17 cellular contexts compared by ENCODE assay signal in genomic region chr5:133814152-133814551, GRCh38.
A peak's percentile ranks its signal among the peaks of the same experiment; 100 is the strongest.
DNase-seq lines count a peak whose midpoint lies in the region; ATAC-seq and TF ChIP-seq lines count a peak whose summit lies in the region.
"Had no signal": no experiment of that assay in that cellular context is flagged by ENCODE, and none has a peak within 500 bp of the region (broad histone marks: within the 10 kb centered on the region; RNA-seq: fewer than 3 reads in every experiment).

No MANE protein-coding gene starts in this region.

- H3K9me3 ChIP-seq in endodermal cell (ENCODE audit: control insufficient read depth, low read length) (no peaks in the 10 kb centered on the region), WERI-Rb-1 (ENCODE audit: severe bottlenecking) (no peaks in the 10 kb centered on the region), osteoblast (ENCODE audit: low read depth, low read length) (no peaks in the 10 kb centered on the region)

- H2AFZ ChIP-seq in osteoblast (ENCODE audit: low read length): no peak overlapping the region

- H3K4me3 Mint-ChIP-seq in endodermal cell: no peak overlapping the region
- H3K4me3 Mint-ChIP-seq: CD8-positive, alpha-beta memory T cell had no signal

- peaks cover 13% of the 10 kb centered on the region for H3K4me1 ChIP-seq in endodermal cell (ENCODE audit: control insufficient read depth, insufficient read depth, low read length)
- no peaks in the 10 kb centered on the region for H3K4me1 ChIP-seq in osteoblast (ENCODE audit: insufficient read depth, low read length)

- no peak overlapping the region for H3K4me2 ChIP-seq in osteoblast (ENCODE audit: insufficient read depth, low read length)

- H3K36me3 Mint-ChIP-seq in endodermal cell (ENCODE audit: low read depth): no peaks in the 10 kb centered on the region
- H3K36me3 Mint-ChIP-seq: CD8-positive, alpha-beta memory T cell had no signal

- no peak overlapping the region for H3K27ac ChIP-seq in endodermal cell (ENCODE audit: low read depth, low read length)
- H3K27ac ChIP-seq in WERI-Rb-1: no peak overlapping the region
- no peak overlapping the region for H3K27ac ChIP-seq in osteoblast (ENCODE audit: low read depth, low read length)

- peak; percentile 45 for DNase-seq in EH (ENCODE audit: low read depth)
- DNase-seq in M059J (ENCODE audit: low read depth): peak; percentile 38
- DNase-seq in endodermal cell: peak; percentile 20
- peak; percentile 49 for DNase-seq in islet precursor cell
- no peak for DNase-seq in WERI-Rb-1
- no peak for DNase-seq in osteoblast (ENCODE audit: insufficient read length, low spot score, missing footprints)
- DNase-seq: C1 segment of cervical spinal cord; CD8-positive, alpha-beta memory T cell; DMS53; H7; Kasumi-1; NCI-H1105; NCI-H1694; NCI-H2081 treated with DMSO at 0.1 percent for 48 hours; NCI-H748 treated with DMSO at 0.1 percent for 48 hours; NK-92 treated with Interleukin-12 subunit alpha and Interleukin-12 subunit beta, amount 100 ng/mL, for 24 hours had no signal

- H4K20me1 ChIP-seq in osteoblast (ENCODE audit: insufficient read depth, low read length): no peaks in the 10 kb centered on the region

- H3K9me3 Mint-ChIP-seq in endodermal cell: no peaks in the 10 kb centered on the region
- H3K9me3 Mint-ChIP-seq: CD8-positive, alpha-beta memory T cell had no signal

- H3K27me3 ChIP-seq in endodermal cell (ENCODE audit: control insufficient read depth, insufficient read depth, low read length, poor library complexity, severe bottlenecking) (peaks cover 7% of the 10 kb centered on the region), WERI-Rb-1 (ENCODE audit: insufficient read depth, low read depth, severe bottlenecking) (no peaks in the 10 kb centered on the region), osteoblast (ENCODE audit: insufficient read depth, low read length) (peaks cover 23% of the 10 kb centered on the region)

- no peaks in the 10 kb centered on the region for H3K79me2 ChIP-seq in osteoblast (ENCODE audit: insufficient read depth, low read length)

- H3K36me3 ChIP-seq in endodermal cell (ENCODE audit: control insufficient read depth, insufficient read depth, low read length) (no peaks in the 10 kb centered on the region), WERI-Rb-1 (no peaks in the 10 kb centered on the region), osteoblast (ENCODE audit: insufficient read depth, low read length) (no peaks in the 10 kb centered on the region)

- peaks cover 12% of the 10 kb centered on the region for H3K27me3 Mint-ChIP-seq in endodermal cell (ENCODE audit: insufficient read depth)

- H3K4me3 ChIP-seq in endodermal cell (ENCODE audit: low read length) (no peak overlapping the region), WERI-Rb-1 (ENCODE audit: low read depth, low read length) (no peak overlapping the region), osteoblast (ENCODE audit: insufficient read depth, low read length) (no peak overlapping the region)

- H3K4me1 Mint-ChIP-seq in endodermal cell: peaks cover 25% of the 10 kb centered on the region
- H3K4me1 Mint-ChIP-seq: CD8-positive, alpha-beta memory T cell had no signal

- H3K9ac ChIP-seq in endodermal cell (ENCODE audit: extremely low read depth, low read length, poor library complexity, severe bottlenecking): no peak overlapping the region

- no peak overlapping the region for H3K27ac Mint-ChIP-seq in endodermal cell

- ATAC-seq in GM21717 (IDR thresholded peaks at IDR 0.05; ENCODE audit: unreplicated experiment): no peak

- no peak for TF ChIP-seq CTCF in endodermal cell (conservative IDR thresholded peaks at IDR 0.05)
- no peak for TF ChIP-seq CTCF in WERI-Rb-1 (IDR thresholded peaks at IDR 0.05; ENCODE audit: low read depth, low read length)
- TF ChIP-seq CTCF in osteoblast (IDR thresholded peaks at IDR 0.05; ENCODE audit: extremely low read depth, low read depth, low read length): no peak

- WGBS in endodermal cell (ENCODE audit: insufficient coverage in 1 of 2, insufficient read length in 1 of 2), 2 experiments: 87 to 91% methylated on average over 5 to 8 of the region's 8 CpGs

Comparison
In these comparisons a context has a peak if more than half of its experiments do, and no peak if none do; other contexts are left out.
1. DNase-seq: peak in EH (single experiment), M059J (single experiment), endodermal cell (single experiment) and islet precursor cell (single experiment); none in WERI-Rb-1 (single experiment) and osteoblast (single experiment).